Comparison of ENCODE assay signal across 8 cellular contexts in genomic region chr7:92833766-92834605, GRCh38. TPM values are rescaled to one million over a fixed set of nuclear protein-coding genes. Genes with fewer than 3 reads are reported as not detected.
DNase-seq lines count a peak whose midpoint lies in the region; ATAC-seq and TF ChIP-seq lines count a peak whose summit lies in the region.

No MANE protein-coding gene starts in this region.

- ATAC-seq in GM21381 (IDR thresholded peaks at IDR 0.05; ENCODE audit: unreplicated experiment) (peak; percentile 46), left cardiac atrium (peak; percentile 79)

- H3K27ac ChIP-seq in HUES6 (ENCODE audit: low read depth, low read length) = peak overlapping the region; percentile 66; the same call in 1 of the 2 replicates
- peak overlapping the region; percentile 57 to 91 (median 89) for H3K27ac ChIP-seq in adrenal gland
- peak overlapping the region; percentile 81 to 88 for H3K27ac ChIP-seq in prostate gland

- TF ChIP-seq POLR2A in adrenal gland (IDR thresholded peaks at IDR 0.05) (peak in 1 of 2 donors; percentile 75), prostate gland (IDR thresholded peaks at IDR 0.05) (peak; percentile 54)

- peak overlapping the region; percentile 95 for H3K9ac ChIP-seq in HUES6 (ENCODE audit: low read length)

- peak in 3 of 6 experiments; percentile 10 to 32 (median 27) for TF ChIP-seq CTCF in adrenal gland (IDR thresholded peaks at IDR 0.05)
- TF ChIP-seq CTCF in prostate gland (IDR thresholded peaks at IDR 0.05) = peak in 2 of 4 experiments; percentile 35 to 48

- intact Hi-C loops in adrenal gland (cut with DNase I) = loop anchor here (5.0 to 10.0 kb wide), 3 partner anchors 142 to 217 kb away; no protein-coding TSS in a partner anchor
- intact Hi-C loops in left cardiac atrium (cut with DNase I) = loop anchor here (1.0 to 10.0 kb wide), 7 partner anchors 52 to 221 kb away; no protein-coding TSS in a partner anchor
- intact Hi-C loops in prostate gland (cut with DNase I) = loop anchor here (2.0 to 10.0 kb wide), 3 partner anchors 137 to 309 kb away; partner anchors contain the start of genes PEX1 and RBM48

- H3K27me3 ChIP-seq in HUES6 (ENCODE audit: control insufficient read depth, insufficient read depth, low read length) (peaks cover 15% of the 10 kb centered on the region; the same call in 1 of the 2 replicates), adrenal gland (no peaks in the 10 kb centered on the region), prostate gland (replicated peaks; ENCODE audit: insufficient read depth) (no peaks in the 10 kb centered on the region)

- DNase-seq in EH (ENCODE audit: low read depth) (peak; percentile 82), SW480 (ENCODE audit: low spot score) (peak; percentile 90), adrenal gland (peak; percentile 78 to 90 (median 86)), left cardiac atrium (peak; percentile 85), prostate gland (ENCODE audit: low spot score) (peak; percentile 81), DMS153 (lab: John Stamatoyannopoulos, UW) (no peak)

- H3K4me1 ChIP-seq in HUES6 (ENCODE audit: control insufficient read depth, insufficient read depth, low read length) = peaks cover 39% of the 10 kb centered on the region
- peaks cover 16 to 38% of the 10 kb centered on the region in 2 donors for H3K4me1 ChIP-seq in adrenal gland (replicated peaks in 1 of 2)
- H3K4me1 ChIP-seq in prostate gland (replicated peaks) = no peaks in the 10 kb centered on the region

- peaks cover 5% of the 10 kb centered on the region; the same call in 1 of the 2 replicates for H3K36me3 ChIP-seq in HUES6 (ENCODE audit: control insufficient read depth, insufficient read depth, low read length)
- no peaks in the 10 kb centered on the region for H3K36me3 ChIP-seq in adrenal gland (replicated peaks in 1 of 2)
- no peaks in the 10 kb centered on the region for H3K36me3 ChIP-seq in prostate gland

- no peaks in the 10 kb centered on the region for H3K9me3 ChIP-seq in HUES6 (ENCODE audit: control insufficient read depth, insufficient read depth, low read depth, low read length)
- no peaks in the 10 kb centered on the region for H3K9me3 ChIP-seq in adrenal gland (replicated peaks in 1 of 3)
- no peaks in the 10 kb centered on the region for H3K9me3 ChIP-seq in prostate gland

- H3K4me3 ChIP-seq in HUES6 (ENCODE audit: low read depth, low read length) (peak overlapping the region; percentile 90), adrenal gland (peak overlapping the region; percentile 74 to 90 (median 84)), prostate gland (peak overlapping the region; percentile 63 to 77)

- WGBS in adrenal gland, 4 donors = 0 to 2% (median 0%) methylated on average over 32 to 59 of the region's 59 CpGs
- WGBS in prostate gland = under 1% methylated on average over 59 of the region's 59 CpGs

RNA-seq across cellular contexts. Expression of gene CDK6, which starts 2.4 kb away (rescaled TPM):
- 10 to 100 TPM; 18.2 to 61.7 (median 41.6) TPM for total RNA-seq in adrenal gland
- polyA plus RNA-seq in adrenal gland = 10 to 100 TPM in 1 of 3 donors, 1 to 10 TPM in 2; 2.5 to 12.9 (median 4.3) TPM
- 10 to 100 TPM; 12.9 to 13.9 TPM for total RNA-seq in left cardiac atrium
- 10 to 100 TPM; 13.6 to 39.9 TPM for total RNA-seq in prostate gland
